Comparison of ENCODE assay signal across 9 cellular contexts in genomic region chr5:167837127-167837526, GRCh38.
"Had no signal": no experiment of that assay in that cellular context is flagged by ENCODE, and none has a peak within 500 bp of the region (broad histone marks: within the 10 kb centered on the region; RNA-seq: fewer than 3 reads in every experiment).

No MANE protein-coding gene starts in this region.

- H3K27ac ChIP-seq: GM23248, HL-60 had no signal

- DNase-seq: GM23248, GOT3, H7, HFFc6, KBM-7 had no signal

- H3K36me3 ChIP-seq: HAP-1 had no signal

- H3K4me3 ChIP-seq: GM23248, HAP-1 had no signal

- H2AFZ ChIP-seq: GM23248 had no signal

- ATAC-seq: HCT116, HepG2 had no signal

- H3K9me3 ChIP-seq: HAP-1 had no signal

- FAIRE-seq: HepG2 had no signal

- H3K4me1 ChIP-seq: HAP-1 had no signal
